8 cellular contexts compared by ENCODE assay signal in the genomic region with DNA sequence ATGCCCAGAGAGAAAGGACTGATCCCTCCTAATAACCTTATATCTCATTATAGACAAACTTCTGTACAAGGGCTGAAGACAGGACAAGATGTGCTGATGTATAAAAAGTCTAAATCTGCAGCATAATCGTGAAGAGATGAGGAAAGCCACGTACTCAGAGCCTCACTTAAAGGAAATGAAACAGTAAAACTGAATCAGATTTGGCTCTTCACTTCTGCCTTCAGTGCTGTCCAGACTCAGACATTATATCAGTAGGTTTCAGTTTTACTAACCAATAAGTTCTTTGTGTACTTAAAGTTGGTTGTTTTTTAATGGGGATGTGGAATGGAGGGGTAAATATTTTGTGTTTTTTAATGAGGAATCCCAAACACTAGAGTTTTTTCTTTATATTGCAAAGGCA. TPM values are rescaled to one million over a fixed set of nuclear protein-coding genes. Genes with fewer than 3 reads are reported as not detected.
DNase-seq lines count a peak whose midpoint lies in the region; ATAC-seq and TF ChIP-seq lines count a peak whose summit lies in the region.

No MANE protein-coding gene starts in this region.

- no peaks in the 10 kb centered on the region for H3K27me3 ChIP-seq in GM06990 (replicated peaks; ENCODE audit: control insufficient read depth, insufficient read depth, low read length)
- H3K27me3 ChIP-seq in stomach, result no peaks in the 10 kb centered on the region
- H3K27me3 ChIP-seq in vagina, result no peaks in the 10 kb centered on the region

- WGBS in stomach, 5 donors, result 18 to 43% (median 29%) methylated on average over 2 of the region's 2 CpGs

- no peak overlapping the region; the same call in 1 of the 2 replicates for H3K4me3 ChIP-seq in GM06990 (replicated peaks; ENCODE audit: low read depth, low read length)
- no peak overlapping the region for H3K4me3 ChIP-seq in stomach
- no peak overlapping the region for H3K4me3 ChIP-seq in vagina

- H3K4me1 ChIP-seq in stomach, result peaks cover 0 to 35% (median 21%) of the 10 kb centered on the region in 4 donors
- no peaks in the 10 kb centered on the region for H3K4me1 ChIP-seq in vagina

- ATAC-seq in GM21447 (IDR thresholded peaks at IDR 0.05; ENCODE audit: unreplicated experiment) (peak; percentile 95), HG03575 (IDR thresholded peaks at IDR 0.05; ENCODE audit: extremely low read depth, insufficient number of reproducible peaks, low FRiP score, unreplicated experiment) (peak; percentile 89)

- intact Hi-C loops in stomach (cut with DNase I; ENCODE audit: low total_unique reads), result no loop called here
- intact Hi-C loops in vagina (cut with DNase I), result no loop called here

- TF ChIP-seq EP300 in stomach (IDR thresholded peaks at IDR 0.05), result no peak

- H3K36me3 ChIP-seq in GM06990 (ENCODE audit: control insufficient read depth, insufficient read depth, low read length) (no peaks in the 10 kb centered on the region), stomach (no peaks in the 10 kb centered on the region), vagina (no peaks in the 10 kb centered on the region)

- peak; percentile 77 for DNase-seq in GM06990 (ENCODE audit: extremely low read depth, insufficient read length)
- no peak for DNase-seq in epithelial cell of prostate (ENCODE audit: low read depth, low spot score)
- DNase-seq in stomach, result no peak
- DNase-seq in kidney tubule cell (ENCODE audit: low spot score), result no peak
- DNase-seq in vagina (ENCODE audit: extremely low spot score in 2 of 2), result no peak
- no peak for DNase-seq in stimulated activated naive CD4-positive, alpha-beta T cell (lab: John Stamatoyannopoulos, UW)

- peak overlapping the region; percentile 16 for H3K27ac ChIP-seq in epithelial cell of prostate
- peak overlapping the region in 4 of 5 donors; percentile 30 to 69 (median 63) for H3K27ac ChIP-seq in stomach
- H3K27ac ChIP-seq in vagina, result no peak overlapping the region

- no peak for TF ChIP-seq CTCF in GM06990 (IDR thresholded peaks at IDR 0.05; ENCODE audit: insufficient read depth, low read length, poor library complexity, severe bottlenecking)
- no peak for TF ChIP-seq CTCF in stomach (IDR thresholded peaks at IDR 0.05)
- no peak for TF ChIP-seq CTCF in vagina (IDR thresholded peaks at IDR 0.05)

- H3K9me3 ChIP-seq in stomach (no peaks in the 10 kb centered on the region), vagina (no peaks in the 10 kb centered on the region)

- no peak for TF ChIP-seq POLR2A in stomach (IDR thresholded peaks at IDR 0.05)
- no peak for TF ChIP-seq POLR2A in vagina (IDR thresholded peaks at IDR 0.05)

RNA-seq across cellular contexts. Expression of a gene that starts 45.3 kb away (rescaled TPM):
- 10 to 100 TPM in 3 of 5 donors, 1 to 10 TPM in 2; 1.8 to 39.3 (median 25.1) TPM for total RNA-seq in stomach
- polyA plus RNA-seq in stomach, result 10 to 100 TPM; 12.8 to 22.2 (median 13.1) TPM
- 145 TPM for total RNA-seq in vagina
